Comparison of ENCODE assay signal across 8 cellular contexts in genomic region chr19:16044746-16045145, GRCh38.
"Had no signal": no experiment of that assay in that cellular context is flagged by ENCODE, and none has a peak within 500 bp of the region (broad histone marks: within the 10 kb centered on the region; RNA-seq: fewer than 3 reads in every experiment).

No MANE protein-coding gene starts in this region.

- H3K4me3 ChIP-seq: GM23248, HAP-1 had no signal

- H3K36me3 ChIP-seq: HAP-1 had no signal

- H3K9ac ChIP-seq: GM23248 had no signal

- H3K27ac ChIP-seq: GM23248, HL-60 had no signal

- H2AFZ ChIP-seq: GM23248 had no signal

- DNase-seq: GM23248, GOT3, H7, KG1 had no signal

- H3K9me3 ChIP-seq: HAP-1 had no signal

- FAIRE-seq: HepG2 had no signal

- H3K4me1 ChIP-seq: HAP-1 had no signal

- ATAC-seq: HCT116, HepG2 had no signal
